In genomic region chr1:17369466-17369865, GRCh38 we compare ENCODE assay signal across 19 cellular contexts. TPM values are rescaled to one million over a fixed set of nuclear protein-coding genes. Genes with fewer than 3 reads are reported as not detected.
DNase-seq lines count a peak whose midpoint lies in the region; ATAC-seq and TF ChIP-seq lines count a peak whose summit lies in the region.
"Had no signal": no experiment of that assay in that cellular context is flagged by ENCODE, and none has a peak within 500 bp of the region (broad histone marks: within the 10 kb centered on the region; RNA-seq: fewer than 3 reads in every experiment).

No MANE protein-coding gene starts in this region.

- H3K4me1 Mint-ChIP-seq in activated T-cell treated with anti-CD3 and anti-CD28 coated beads, Interleukin-2, amount 50 U/mL, for 4 hours (ENCODE audit: low read depth) = no peaks in the 10 kb centered on the region
- H3K4me1 Mint-ChIP-seq: activated naive CD8-positive, alpha-beta T cell treated with anti-CD3 and anti-CD28 coated beads, Interleukin-2, amount 50 U/mL, for 24 hours had no signal

- H3K27ac ChIP-seq in HEK293 (ENCODE audit: extremely low read depth, low read depth, low read length) (no peak overlapping the region), RWPE2 (ENCODE audit: poor library complexity, severe bottlenecking) (peak overlapping the region; percentile 81)

- CTCF ChIA-PET in HEK293 (lab: Yijun Ruan, JAX) = interaction anchor here (1.7 kb wide), 1 partner anchor 10 kb away, joined by 4 read pairs; no protein-coding TSS in a partner anchor

- POLR2A ChIA-PET in HEK293 (lab: Yijun Ruan, JAX) = no interaction called here

- H3K27me3 ChIP-seq in RWPE2 (ENCODE audit: insufficient read depth, poor library complexity, severe bottlenecking) = no peaks in the 10 kb centered on the region

- DNase-seq in A172 (ENCODE audit: low spot score) (peak; percentile 70), RWPE2 (ENCODE audit: low spot score) (peak; percentile 83), fibroblast of mammary gland (ENCODE audit: low read depth) (peak; percentile 7), NCI-H524 (lab: John Stamatoyannopoulos, UW) (no peak), midbrain (lab: John Stamatoyannopoulos, UW) (no peak)
- no peak for DNase-seq in activated T-cell treated with anti-CD3 and anti-CD28 coated beads, Interleukin-2, amount 50 U/mL, for 4 hours
- DNase-seq: activated CD4-positive, alpha-beta T cell treated with anti-CD3 and anti-CD28 coated beads, Interleukin-2, amount 50 U/mL, for 1 hour; activated naive CD8-positive, alpha-beta T cell treated with anti-CD3 and anti-CD28 coated beads, Interleukin-2, amount 50 U/mL, for 24 hours; activated T-cell treated with anti-CD3 and anti-CD28 coated beads, Interleukin-2, amount 50 U/mL, for 48 hours; NCI-H2081; NCI-H774; stimulated activated naive CD4-positive, alpha-beta T cell treated with Interleukin-2 at 50 U/mL for 16 hours; T1000 had no signal

- H3K9me3 ChIP-seq in HEK293 (ENCODE audit: control insufficient read depth, insufficient read depth, low read depth, low read length) (no peaks in the 10 kb centered on the region), RWPE2 (ENCODE audit: severe bottlenecking) (peaks cover 2% of the 10 kb centered on the region)

- H3K4me1 ChIP-seq in HEK293 (ENCODE audit: control insufficient read depth, insufficient read depth, low read length) (no peaks in the 10 kb centered on the region), RWPE2 (ENCODE audit: insufficient read depth, poor library complexity, severe bottlenecking) (peaks cover 28% of the 10 kb centered on the region)
- H3K4me1 ChIP-seq: HAP-1 had no signal

- peak; percentile 97 for ATAC-seq in RWPE2 (ENCODE audit: low read depth)
- no peak for ATAC-seq in activated T-cell treated with anti-CD3 and anti-CD28 coated beads, Interleukin-2, amount 50 U/mL, for 4 hours
- ATAC-seq in GM19397 (IDR thresholded peaks at IDR 0.05; ENCODE audit: unreplicated experiment) = no peak
- ATAC-seq: activated naive CD8-positive, alpha-beta T cell treated with anti-CD3 and anti-CD28 coated beads, Interleukin-2, amount 50 U/mL, for 24 hours had no signal

- H3K9me3 Mint-ChIP-seq in activated T-cell treated with anti-CD3 and anti-CD28 coated beads, Interleukin-2, amount 50 U/mL, for 4 hours = no peaks in the 10 kb centered on the region
- H3K9me3 Mint-ChIP-seq: activated naive CD8-positive, alpha-beta T cell treated with anti-CD3 and anti-CD28 coated beads, Interleukin-2, amount 50 U/mL, for 24 hours had no signal

- TF ChIP-seq CTCF in HEK293 (tag by site-specific recombination; IDR thresholded peaks at IDR 0.05) = no peak
- no peak for TF ChIP-seq CTCF in RWPE2 (IDR thresholded peaks at IDR 0.05; ENCODE audit: poor library complexity, severe bottlenecking)
- TF ChIP-seq CTCF in fibroblast of mammary gland (conservative IDR thresholded peaks at IDR 0.05; ENCODE audit: control insufficient read depth, insufficient read depth, low read depth, low read length) = no peak

- H3K4me3 ChIP-seq in HEK293 (ENCODE audit: low read depth, low read length) (no peak overlapping the region), RWPE2 (ENCODE audit: severe bottlenecking) (no peak overlapping the region), fibroblast of mammary gland (ENCODE audit: control insufficient read depth, low read depth, low read length) (no peak overlapping the region)
- H3K4me3 ChIP-seq: HAP-1 had no signal

- H3K4me3 Mint-ChIP-seq in activated T-cell treated with anti-CD3 and anti-CD28 coated beads, Interleukin-2, amount 50 U/mL, for 4 hours = no peak overlapping the region
- H3K4me3 Mint-ChIP-seq: activated naive CD8-positive, alpha-beta T cell treated with anti-CD3 and anti-CD28 coated beads, Interleukin-2, amount 50 U/mL, for 24 hours had no signal

- H3K36me3 ChIP-seq in HEK293 (ENCODE audit: control insufficient read depth in 2 of 2, insufficient read depth in 1 of 2, low read length in 2 of 2) (no peaks in the 10 kb centered on the region), RWPE2 (ENCODE audit: low read depth) (no peaks in the 10 kb centered on the region)
- H3K36me3 ChIP-seq: HAP-1 had no signal

- H3K36me3 Mint-ChIP-seq in activated T-cell treated with anti-CD3 and anti-CD28 coated beads, Interleukin-2, amount 50 U/mL, for 4 hours (ENCODE audit: insufficient read depth) = no peaks in the 10 kb centered on the region

- peaks cover 8% of the 10 kb centered on the region for H3K27me3 Mint-ChIP-seq in activated T-cell treated with anti-CD3 and anti-CD28 coated beads, Interleukin-2, amount 50 U/mL, for 4 hours (ENCODE audit: low read depth)
- H3K27me3 Mint-ChIP-seq: activated naive CD8-positive, alpha-beta T cell treated with anti-CD3 and anti-CD28 coated beads, Interleukin-2, amount 50 U/mL, for 24 hours had no signal

TF ChIP-seq in HEK293, 187 proteins besides CTCF, POLR2A, EP300 and RAD21:
- TF ChIP-seq SCRT1 (tag by site-specific recombination; IDR thresholded peaks at IDR 0.05; ENCODE audit: borderline replicate concordance) (peak; percentile 41; the same call in 1 of the 2 replicates), ZNF692 (tag by site-specific recombination; IDR thresholded peaks at IDR 0.05) (no peak), SCRT2 (tag by site-specific recombination; IDR thresholded peaks at IDR 0.05) (peak; percentile 59)
TF ChIP-seq in HEK293: peak in this region for 2.

RNA-seq across cellular contexts. Expression of gene PADI6, which starts 2.5 kb away (rescaled TPM):
- total RNA-seq in A172 (2014; rRNA removed; shearing (Covaris generic)) = not detected in 2 replicates
- total RNA-seq in activated T-cell treated with anti-CD3 and anti-CD28 coated beads, Interleukin-2, amount 50 U/mL, for 4 hours = not detected
- total RNA-seq: dermis microvascular lymphatic vessel endothelial cell, lower leg skin, ureter had no signal

Comparison
In these comparisons a context has a peak if more than half of its experiments do, and no peak if none do; other contexts are left out.
1. DNase-seq: peak in A172 (single experiment), RWPE2 (single experiment) and fibroblast of mammary gland (single experiment); none in activated T-cell treated with anti-CD3 and anti-CD28 coated beads, Interleukin-2, amount 50 U/mL, for 4 hours (single experiment), NCI-H524 (0 of 2) and midbrain (single experiment).